In the genomic region with DNA sequence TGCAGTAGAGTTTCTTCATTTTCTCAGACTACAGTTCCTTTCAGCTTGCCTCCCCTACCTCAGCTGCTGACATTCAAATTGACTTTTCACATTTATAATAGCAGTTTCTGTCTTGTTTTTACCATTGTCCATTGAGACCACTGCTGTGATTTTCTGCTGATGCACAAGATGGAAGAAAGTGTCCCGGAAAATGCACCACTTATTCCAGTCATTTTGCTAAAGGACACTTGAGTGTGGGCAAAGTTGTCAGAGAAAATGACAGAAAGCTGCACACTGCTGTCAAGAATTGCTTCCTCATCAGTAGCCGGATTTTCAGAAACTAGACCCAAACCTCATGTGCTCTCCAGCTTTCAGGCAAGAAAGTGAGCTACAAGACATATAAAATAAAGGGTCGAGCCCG, we compare ENCODE assay signal across 21 cellular contexts.
DNase-seq lines count a peak whose midpoint lies in the region; ATAC-seq and TF ChIP-seq lines count a peak whose summit lies in the region.
"Had no signal": no experiment of that assay in that cellular context is flagged by ENCODE, and none has a peak within 500 bp of the region (broad histone marks: within the 10 kb centered on the region; RNA-seq: fewer than 3 reads in every experiment).

No MANE protein-coding gene starts in this region.

- CTCF ChIA-PET in MCF 10A (lab: Yijun Ruan, JAX) = interaction anchor here (0.6 to 1.3 kb wide), 2 partner anchors 1078 to 1255 kb away, joined by 3 read pairs; no protein-coding TSS in a partner anchor

- DNase-seq in NCI-H2227 (lab: John Stamatoyannopoulos, UW; ENCODE audit: unreplicated experiment) (peak; percentile 31), astrocyte of the hippocampus (ENCODE audit: low read depth, low spot score) (peak; percentile 5), retina (peak; percentile 4), OCI-M2 (lab: John Stamatoyannopoulos, UW; ENCODE audit: unreplicated experiment) (no peak), MCF 10A (ENCODE audit: unreplicated experiment) (no peak), amniotic stem cell (lab: John Stamatoyannopoulos, UW) (no peak)
- DNase-seq: AML-193; BE2C; Caco-2; CD4-positive, CD25-positive, alpha-beta regulatory T cell; CD8-positive, alpha-beta T cell; DMS153; DND-41; GOT3; HFFc6 had no signal

- H3K4me3 Mint-ChIP-seq in MCF 10A (ENCODE audit: unreplicated experiment) = no peak overlapping the region
- H3K4me3 Mint-ChIP-seq: CD4-positive, CD25-positive, alpha-beta regulatory T cell; CD8-positive, alpha-beta T cell; HFFc6 had no signal

- H4K20me1 ChIP-seq in BLaER1 = no peaks in the 10 kb centered on the region

- H3K27me3 ChIP-seq in BLaER1 = no peaks in the 10 kb centered on the region
- H3K27me3 ChIP-seq: BE2C had no signal

- no peak for ATAC-seq in GM18909 (IDR thresholded peaks at IDR 0.05; ENCODE audit: poor library complexity, unreplicated experiment)
- ATAC-seq: CD8-positive, alpha-beta T cell; GM12878 had no signal

- no peak overlapping the region for H3K27ac ChIP-seq in BLaER1
- H3K27ac ChIP-seq: 22Rv1, C4-2B had no signal

- H3K27ac Mint-ChIP-seq in MCF 10A (ENCODE audit: low read depth, unreplicated experiment) = no peak overlapping the region
- H3K27ac Mint-ChIP-seq: CD4-positive, CD25-positive, alpha-beta regulatory T cell; CD8-positive, alpha-beta T cell; HFFc6 had no signal

- no peaks in the 10 kb centered on the region for H3K36me3 ChIP-seq in BLaER1
- H3K36me3 ChIP-seq: BE2C, HAP-1 had no signal

- H3K4me3 ChIP-seq in BLaER1 = no peak overlapping the region
- H3K4me3 ChIP-seq: GM12878, HAP-1 had no signal

- no peak for TF ChIP-seq CTCF in MCF 10A (IDR thresholded peaks at IDR 0.05; ENCODE audit: unreplicated experiment)

- POLR2A ChIA-PET in MCF 10A (lab: Yijun Ruan, JAX) = no interaction called here

- no peaks in the 10 kb centered on the region for H3K9me3 ChIP-seq in BLaER1
- H3K9me3 ChIP-seq: BE2C, Caco-2, HAP-1 had no signal

- intact Hi-C loops in MCF 10A (cut with micrococcal nuclease) = loop anchor here (5.0 kb wide), 1 partner anchor 1078 kb away; no protein-coding TSS in a partner anchor

- no peak overlapping the region for H3K9ac ChIP-seq in BLaER1

- peak overlapping the region; percentile 56 for H3K4me2 ChIP-seq in BLaER1

- H3K36me3 Mint-ChIP-seq in MCF 10A (ENCODE audit: insufficient read depth, unreplicated experiment) = no peaks in the 10 kb centered on the region
- H3K36me3 Mint-ChIP-seq: CD4-positive, CD25-positive, alpha-beta regulatory T cell; CD8-positive, alpha-beta T cell had no signal

- no peaks in the 10 kb centered on the region for H3K27me3 Mint-ChIP-seq in MCF 10A (ENCODE audit: insufficient read depth, unreplicated experiment)
- H3K27me3 Mint-ChIP-seq: CD4-positive, CD25-positive, alpha-beta regulatory T cell had no signal

- no TSS peak for BruUV-seq in MCF 10A (replicated peaks; lab: Mats Ljungman, UMichigan)

- peaks cover 20% of the 10 kb centered on the region for H3K4me1 ChIP-seq in BLaER1
- H3K4me1 ChIP-seq: BE2C, Caco-2, HAP-1 had no signal

- no peaks in the 10 kb centered on the region for H3K4me1 Mint-ChIP-seq in MCF 10A (ENCODE audit: insufficient read depth, unreplicated experiment)
- H3K4me1 Mint-ChIP-seq: CD4-positive, CD25-positive, alpha-beta regulatory T cell had no signal

- no peaks in the 10 kb centered on the region for H3K9me3 Mint-ChIP-seq in MCF 10A (ENCODE audit: unreplicated experiment)
- H3K9me3 Mint-ChIP-seq: CD8-positive, alpha-beta T cell had no signal

Comparison
In these comparisons a context has a peak if more than half of its experiments do, and no peak if none do; other contexts are left out.
1. DNase-seq: peak in NCI-H2227 (single experiment), astrocyte of the hippocampus (single experiment) and retina (single experiment); none in OCI-M2 (single experiment), MCF 10A (single experiment) and amniotic stem cell (single experiment).